1 cellular context compared by ENCODE assay signal in the genomic region with DNA sequence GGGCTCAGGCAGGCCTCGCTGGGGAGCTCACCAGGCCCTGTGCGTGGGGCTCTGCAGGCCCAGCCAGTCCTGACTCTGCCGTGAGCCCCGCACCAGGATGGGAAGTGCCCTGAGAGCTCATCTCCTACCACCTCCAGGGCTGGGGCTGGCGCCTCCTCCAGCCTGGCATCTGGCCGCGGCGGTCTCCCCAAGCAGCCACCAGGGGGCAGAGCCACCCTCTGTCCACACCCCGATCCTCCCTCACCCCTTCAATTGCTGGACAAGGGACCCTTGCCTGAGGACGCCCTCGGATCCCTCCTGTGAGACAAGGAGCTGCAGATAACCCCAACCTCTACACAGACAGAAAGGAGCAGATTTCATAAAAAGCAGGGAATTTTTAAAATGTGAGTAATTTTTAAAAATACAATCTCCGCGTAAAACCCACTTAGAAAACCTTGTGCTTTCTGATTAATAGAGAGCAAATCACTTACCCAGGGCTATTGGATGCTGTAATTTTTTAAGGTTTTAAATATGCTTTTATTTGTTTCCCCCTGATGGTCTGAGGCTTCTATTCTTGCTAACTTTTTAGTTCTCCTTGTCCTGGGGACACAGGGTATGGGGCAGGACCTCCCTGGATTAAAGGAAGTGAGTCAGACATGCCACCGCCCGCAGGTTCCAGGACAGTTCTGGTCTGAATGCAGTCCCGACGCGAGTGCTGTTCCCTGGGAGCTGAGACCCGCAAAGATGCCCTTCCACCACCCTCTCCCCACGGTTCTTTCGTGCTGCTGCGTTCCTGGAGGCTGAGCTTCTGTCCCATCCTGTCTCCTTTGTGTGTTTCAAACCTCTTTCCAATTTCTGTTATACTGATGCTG.
TF ChIP-seq lines count a peak whose summit lies in the region.

No MANE protein-coding gene starts in this region.

TF ChIP-seq in GM23338, 12 proteins besides CTCF, POLR2A, EP300 and RAD21 (continued from another document):
- no peak for TF ChIP-seq NANOG (IDR thresholded peaks at IDR 0.05; ENCODE audit: borderline replicate concordance)
- no peak for TF ChIP-seq ZNF331 (CRISPR knock-in tag; IDR thresholded peaks at IDR 0.05; ENCODE audit: low read depth)
- no peak for TF ChIP-seq EZH2phosphoT487 (IDR thresholded peaks at IDR 0.05; ENCODE audit: unreplicated experiment)
- no peak for TF ChIP-seq EZH2 (IDR thresholded peaks at IDR 0.05; ENCODE audit: low read depth, unreplicated experiment)
- TF ChIP-seq STAT1 (IDR thresholded peaks at IDR 0.05; ENCODE audit: unreplicated experiment): no peak
- TF ChIP-seq JUNB (IDR thresholded peaks at IDR 0.05; ENCODE audit: unreplicated experiment): no peak
- TF ChIP-seq, protein P1, sequence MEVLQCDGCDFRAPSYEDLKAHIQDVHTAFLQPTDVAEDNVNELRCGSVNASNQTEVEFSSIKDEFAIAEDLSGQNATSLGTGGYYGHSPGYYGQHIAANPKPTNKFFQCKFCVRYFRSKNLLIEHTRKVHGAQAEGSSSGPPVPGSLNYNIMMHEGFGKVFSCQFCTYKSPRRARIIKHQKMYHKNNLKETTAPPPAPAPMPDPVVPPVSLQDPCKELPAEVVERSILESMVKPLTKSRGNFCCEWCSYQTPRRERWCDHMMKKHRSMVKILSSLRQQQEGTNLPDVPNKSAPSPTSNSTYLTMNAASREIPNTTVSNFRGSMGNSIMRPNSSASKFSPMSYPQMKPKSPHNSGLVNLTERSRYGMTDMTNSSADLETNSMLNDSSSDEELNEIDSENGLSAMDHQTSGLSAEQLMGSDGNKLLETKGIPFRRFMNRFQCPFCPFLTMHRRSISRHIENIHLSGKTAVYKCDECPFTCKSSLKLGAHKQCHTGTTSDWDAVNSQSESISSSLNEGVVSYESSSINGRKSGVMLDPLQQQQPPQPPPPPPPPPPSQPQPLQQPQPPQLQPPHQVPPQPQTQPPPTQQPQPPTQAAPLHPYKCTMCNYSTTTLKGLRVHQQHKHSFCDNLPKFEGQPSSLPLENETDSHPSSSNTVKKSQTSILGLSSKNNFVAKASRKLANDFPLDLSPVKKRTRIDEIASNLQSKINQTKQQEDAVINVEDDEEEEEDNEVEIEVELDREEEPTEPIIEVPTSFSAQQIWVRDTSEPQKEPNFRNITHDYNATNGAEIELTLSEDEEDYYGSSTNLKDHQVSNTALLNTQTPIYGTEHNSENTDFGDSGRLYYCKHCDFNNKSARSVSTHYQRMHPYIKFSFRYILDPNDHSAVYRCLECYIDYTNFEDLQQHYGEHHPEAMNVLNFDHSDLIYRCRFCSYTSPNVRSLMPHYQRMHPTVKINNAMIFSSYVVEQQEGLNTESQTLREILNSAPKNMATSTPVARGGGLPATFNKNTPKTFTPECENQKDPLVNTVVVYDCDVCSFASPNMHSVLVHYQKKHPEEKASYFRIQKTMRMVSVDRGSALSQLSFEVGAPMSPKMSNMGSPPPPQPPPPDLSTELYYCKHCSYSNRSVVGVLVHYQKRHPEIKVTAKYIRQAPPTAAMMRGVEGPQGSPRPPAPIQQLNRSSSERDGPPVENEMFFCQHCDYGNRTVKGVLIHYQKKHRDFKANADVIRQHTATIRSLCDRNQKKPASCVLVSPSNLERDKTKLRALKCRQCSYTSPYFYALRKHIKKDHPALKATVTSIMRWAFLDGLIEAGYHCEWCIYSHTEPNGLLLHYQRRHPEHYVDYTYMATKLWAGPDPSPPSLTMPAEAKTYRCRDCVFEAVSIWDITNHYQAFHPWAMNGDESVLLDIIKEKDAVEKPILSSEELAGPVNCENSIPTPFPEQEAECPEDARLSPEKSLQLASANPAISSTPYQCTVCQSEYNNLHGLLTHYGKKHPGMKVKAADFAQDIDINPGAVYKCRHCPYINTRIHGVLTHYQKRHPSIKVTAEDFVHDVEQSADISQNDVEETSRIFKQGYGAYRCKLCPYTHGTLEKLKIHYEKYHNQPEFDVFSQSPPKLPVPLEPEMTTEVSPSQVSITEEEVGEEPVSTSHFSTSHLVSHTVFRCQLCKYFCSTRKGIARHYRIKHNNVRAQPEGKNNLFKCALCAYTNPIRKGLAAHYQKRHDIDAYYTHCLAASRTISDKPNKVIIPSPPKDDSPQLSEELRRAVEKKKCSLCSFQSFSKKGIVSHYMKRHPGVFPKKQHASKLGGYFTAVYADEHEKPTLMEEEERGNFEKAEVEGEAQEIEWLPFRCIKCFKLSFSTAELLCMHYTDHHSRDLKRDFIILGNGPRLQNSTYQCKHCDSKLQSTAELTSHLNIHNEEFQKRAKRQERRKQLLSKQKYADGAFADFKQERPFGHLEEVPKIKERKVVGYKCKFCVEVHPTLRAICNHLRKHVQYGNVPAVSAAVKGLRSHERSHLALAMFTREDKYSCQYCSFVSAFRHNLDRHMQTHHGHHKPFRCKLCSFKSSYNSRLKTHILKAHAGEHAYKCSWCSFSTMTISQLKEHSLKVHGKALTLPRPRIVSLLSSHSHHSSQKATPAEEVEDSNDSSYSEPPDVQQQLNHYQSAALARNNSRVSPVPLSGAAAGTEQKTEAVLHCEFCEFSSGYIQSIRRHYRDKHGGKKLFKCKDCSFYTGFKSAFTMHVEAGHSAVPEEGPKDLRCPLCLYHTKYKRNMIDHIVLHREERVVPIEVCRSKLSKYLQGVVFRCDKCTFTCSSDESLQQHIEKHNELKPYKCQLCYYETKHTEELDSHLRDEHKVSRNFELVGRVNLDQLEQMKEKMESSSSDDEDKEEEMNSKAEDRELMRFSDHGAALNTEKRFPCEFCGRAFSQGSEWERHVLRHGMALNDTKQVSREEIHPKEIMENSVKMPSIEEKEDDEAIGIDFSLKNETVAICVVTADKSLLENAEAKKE (CRISPR knock-in tag; IDR thresholded peaks at IDR 0.05): no peak
